ENCODE assay signal across 10 cellular contexts in the genomic region with DNA sequence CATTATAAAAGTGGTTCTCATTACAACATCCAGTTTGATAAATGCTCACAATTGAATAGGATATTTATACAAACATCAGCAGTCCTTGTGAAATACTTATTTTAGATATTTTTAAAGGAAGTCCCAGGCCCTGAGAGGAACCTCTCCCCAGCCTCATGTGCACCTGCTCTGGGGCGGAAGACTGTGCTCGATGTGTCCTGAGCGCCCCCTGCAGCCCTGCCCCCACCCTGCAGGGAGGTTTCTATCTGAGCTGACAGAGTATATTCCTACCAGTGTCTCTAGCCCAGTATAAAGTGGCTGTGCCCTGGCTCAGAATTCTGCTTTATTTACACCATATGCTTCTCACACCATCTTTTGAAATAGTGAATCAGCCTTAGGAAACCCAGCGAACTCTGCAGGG.
DNase-seq lines count a peak whose midpoint lies in the region; ATAC-seq and TF ChIP-seq lines count a peak whose summit lies in the region.
"Had no signal": no experiment of that assay in that cellular context is flagged by ENCODE, and none has a peak within 500 bp of the region (broad histone marks: within the 10 kb centered on the region; RNA-seq: fewer than 3 reads in every experiment).

No MANE protein-coding gene starts in this region.

- H3K9me3 Mint-ChIP-seq in activated naive CD4-positive, alpha-beta T cell treated with anti-CD3 and anti-CD28 coated beads, Interleukin-2, amount 10 ng/mL, durations not matched to agents 7 days and 5 days = no peaks in the 10 kb centered on the region

- in situ Hi-C loops in transverse colon (cut with MboI; ENCODE audit: low pct_ligation_motif_present in 1 of 4, low pct_unique_long_range_greater_than_20kb in 1 of 4, low sequenced_read_pairs in 3 of 4) = no loop called here

- no peak overlapping the region for H3K4me3 ChIP-seq in right atrium auricular region
- no peak overlapping the region for H3K4me3 ChIP-seq in transverse colon
- no peak overlapping the region for H3K4me3 ChIP-seq in smooth muscle cell
- H3K4me3 ChIP-seq in PC-9 = no peak overlapping the region
- H3K4me3 ChIP-seq: uterus had no signal

- CTCF ChIA-PET in activated naive CD4-positive, alpha-beta T cell treated with anti-CD3 and anti-CD28 coated beads, Interleukin-2, amount 10 ng/mL, durations not matched to agents 7 days and 5 days (lab: Charles Lee) = interaction anchor here (1.0 to 5.1 kb wide), 6 partner anchors 8 to 55 kb away, joined by 3 to 79 read pairs (median 8); no protein-coding TSS in a partner anchor
- CTCF ChIA-PET in PC-9 (lab: Charles Lee) = no interaction called here

- H3K4me3 Mint-ChIP-seq in activated naive CD4-positive, alpha-beta T cell treated with anti-CD3 and anti-CD28 coated beads, Interleukin-2, amount 10 ng/mL, durations not matched to agents 7 days and 5 days = no peak overlapping the region

- TF ChIP-seq POLR2A in transverse colon (IDR thresholded peaks at IDR 0.05) = no peak

- H3K4me2 ChIP-seq in smooth muscle cell (no peak overlapping the region), PC-9 (no peak overlapping the region)

- H3F3A ChIP-seq in smooth muscle cell (ENCODE audit: low read depth) (no peaks in the 10 kb centered on the region), PC-9 (ENCODE audit: insufficient read depth, low read depth) (no peaks in the 10 kb centered on the region)

- H3K27ac ChIP-seq in right atrium auricular region (no peak overlapping the region), transverse colon (no peak overlapping the region), smooth muscle cell (ENCODE audit: low read depth) (no peak overlapping the region), PC-9 (no peak overlapping the region)
- H3K27ac ChIP-seq: uterus had no signal

- H3K36me3 ChIP-seq in right atrium auricular region (no peaks in the 10 kb centered on the region), transverse colon (no peaks in the 10 kb centered on the region), smooth muscle cell (ENCODE audit: low read depth) (no peaks in the 10 kb centered on the region), PC-9 (ENCODE audit: low read depth) (no peaks in the 10 kb centered on the region)
- H3K36me3 ChIP-seq: uterus had no signal

- intact Hi-C loops in left ventricle myocardium superior (cut with micrococcal nuclease) = no loop called here
- intact Hi-C loops in transverse colon (cut with DNase I; ENCODE audit: low total_unique reads) = no loop called here
- intact Hi-C loops in PC-9 (cut with micrococcal nuclease; ENCODE audit: unreplicated experiment) = no loop called here

- ATAC-seq in left ventricle myocardium superior = peak; percentile 43

- H3K9me2 ChIP-seq in PC-9 (ENCODE audit: insufficient read depth) = no peaks in the 10 kb centered on the region

- POLR2A ChIA-PET in PC-9 (lab: Charles Lee; ENCODE audit: unreplicated experiment) = no interaction called here

- BruUV-seq in PC-9 (replicated peaks; lab: Mats Ljungman, UMichigan) = no TSS peak

- H3K4me1 ChIP-seq in right atrium auricular region (no peaks in the 10 kb centered on the region), transverse colon (peaks cover 0 to 10% (median 2%) of the 10 kb centered on the region in 4 donors), smooth muscle cell (ENCODE audit: low read depth) (no peaks in the 10 kb centered on the region), PC-9 (replicated peaks; ENCODE audit: insufficient read depth) (no peaks in the 10 kb centered on the region)
- H3K4me1 ChIP-seq: uterus had no signal

- H3K27ac Mint-ChIP-seq in activated naive CD4-positive, alpha-beta T cell treated with anti-CD3 and anti-CD28 coated beads, Interleukin-2, amount 10 ng/mL, durations not matched to agents 7 days and 5 days = no peak overlapping the region

- TF ChIP-seq CTCF in right atrium auricular region (IDR thresholded peaks at IDR 0.05) = peak in 1 of 2 donors; percentile 42
- TF ChIP-seq CTCF in transverse colon (IDR thresholded peaks at IDR 0.05) = peak in 4 of 5 experiments; percentile 20 to 41 (median 30)
- TF ChIP-seq CTCF in smooth muscle cell (IDR thresholded peaks at IDR 0.05; ENCODE audit: borderline replicate concordance, insufficient read depth, poor library complexity, severe bottlenecking) = no peak
- TF ChIP-seq CTCF in PC-9 (conservative IDR thresholded peaks at IDR 0.05) = no peak

- TF ChIP-seq EP300 in transverse colon (IDR thresholded peaks at IDR 0.05; ENCODE audit: low read depth) = no peak

- peaks cover 65% of the 10 kb centered on the region for H3K27me3 Mint-ChIP-seq in activated naive CD4-positive, alpha-beta T cell treated with anti-CD3 and anti-CD28 coated beads, Interleukin-2, amount 10 ng/mL, durations not matched to agents 7 days and 5 days

- peaks cover 23% of the 10 kb centered on the region for H3K4me1 Mint-ChIP-seq in activated naive CD4-positive, alpha-beta T cell treated with anti-CD3 and anti-CD28 coated beads, Interleukin-2, amount 10 ng/mL, durations not matched to agents 7 days and 5 days

- no peaks in the 10 kb centered on the region for H3K9me3 ChIP-seq in right atrium auricular region
- H3K9me3 ChIP-seq in transverse colon = no peaks in the 10 kb centered on the region
- H3K9me3 ChIP-seq in smooth muscle cell (replicated peaks; ENCODE audit: low read depth) = no peaks in the 10 kb centered on the region
- no peaks in the 10 kb centered on the region for H3K9me3 ChIP-seq in PC-9 (ENCODE audit: insufficient read depth, low read depth)
- H3K9me3 ChIP-seq: uterus had no signal

- H3K27me3 ChIP-seq in right atrium auricular region (no peaks in the 10 kb centered on the region), transverse colon (peaks cover 33% of the 10 kb centered on the region), smooth muscle cell (ENCODE audit: low read depth) (no peaks in the 10 kb centered on the region), PC-9 (ENCODE audit: insufficient read depth, low read depth) (no peaks in the 10 kb centered on the region)

- H3K9ac ChIP-seq in smooth muscle cell (ENCODE audit: low read depth) = no peak overlapping the region

- H2AFZ ChIP-seq in smooth muscle cell (ENCODE audit: low read depth) = no peak overlapping the region
- no peak overlapping the region for H2AFZ ChIP-seq in PC-9

- no peaks in the 10 kb centered on the region for H3K79me2 ChIP-seq in smooth muscle cell (ENCODE audit: low read depth)
- H3K79me2 ChIP-seq in PC-9 (ENCODE audit: low read depth) = no peaks in the 10 kb centered on the region

- no peaks in the 10 kb centered on the region for H3K36me3 Mint-ChIP-seq in activated naive CD4-positive, alpha-beta T cell treated with anti-CD3 and anti-CD28 coated beads, Interleukin-2, amount 10 ng/mL, durations not matched to agents 7 days and 5 days

- WGBS in transverse colon (ENCODE audit: low coverage in 1 of 2), 2 donors = 0 to 19% methylated on average over 1 to 4 of the region's 4 CpGs
- 49% methylated on average over 4 of the region's 4 CpGs for WGBS in smooth muscle cell (ENCODE audit: low lambda C conversion rate)

- H4K20me1 ChIP-seq in smooth muscle cell (ENCODE audit: low read depth) (no peaks in the 10 kb centered on the region), PC-9 (ENCODE audit: insufficient read depth) (no peaks in the 10 kb centered on the region)

- DNase-seq in left ventricle myocardium superior (peak; percentile 49), right atrium auricular region (ENCODE audit: low spot score) (no peak), NAMALWA (ENCODE audit: low spot score) (peak; percentile 89), transverse colon (peak; percentile 51), smooth muscle cell (lab: John Stamatoyannopoulos, UW; ENCODE audit: unreplicated experiment) (no peak), PC-9 (no peak)
- DNase-seq in activated naive CD4-positive, alpha-beta T cell treated with anti-CD3 and anti-CD28 coated beads, Interleukin-2, amount 10 ng/mL, durations not matched to agents 7 days and 5 days = peak; percentile 63
- DNase-seq in effector CD4-positive, alpha-beta T cell = no peak
- DNase-seq: posterior cingulate gyrus, uterus had no signal

Comparison
In these comparisons a context has a peak if more than half of its experiments do, and no peak if none do; other contexts are left out.
1. DNase-seq: peak in left ventricle myocardium superior (single experiment), NAMALWA (single experiment), activated naive CD4-positive, alpha-beta T cell treated with anti-CD3 and anti-CD28 coated beads, Interleukin-2, amount 10 ng/mL, durations not matched to agents 7 days and 5 days (single experiment) and transverse colon (single experiment); none in right atrium auricular region (single experiment), smooth muscle cell (single experiment), effector CD4-positive, alpha-beta T cell (single experiment) and PC-9 (0 of 2).
2. CTCF ChIP-seq: peak in transverse colon (4 of 5); none in smooth muscle cell (single experiment) and PC-9 (single experiment).